Comparison of ENCODE assay signal across 18 cellular contexts in genomic region chr1:101006553-101006952, GRCh38. TPM values are rescaled to one million over a fixed set of nuclear protein-coding genes. Genes with fewer than 3 reads are reported as not detected.
DNase-seq lines count a peak whose midpoint lies in the region; ATAC-seq and FAIRE-seq lines count a peak whose summit lies in the region.
"Had no signal": no experiment of that assay in that cellular context is flagged by ENCODE, and none has a peak within 500 bp of the region (broad histone marks: within the 10 kb centered on the region; RNA-seq: fewer than 3 reads in every experiment).

No MANE protein-coding gene starts in this region.

- FAIRE-seq in GM19239 (lab: Jason Lieb, UNC): peak; percentile 45

- no peak overlapping the region for H3K4me3 Mint-ChIP-seq in activated naive CD8-positive, alpha-beta T cell treated with anti-CD3 and anti-CD28 coated beads for 36 hours
- H3K4me3 Mint-ChIP-seq: brain; nephron; T-helper 1 cell treated with Interleukin-12 subunit alpha and Interleukin-12 subunit beta and Interleukin-4 antibody, amounts not matched to agents 30 μg/mL and 1 μg/mL, for 36 hours had no signal

- H3K36me3 Mint-ChIP-seq in activated naive CD8-positive, alpha-beta T cell treated with anti-CD3 and anti-CD28 coated beads for 36 hours: peaks cover 60% of the 10 kb centered on the region

- peaks cover 9% of the 10 kb centered on the region for H3K9me3 Mint-ChIP-seq in activated naive CD8-positive, alpha-beta T cell treated with anti-CD3 and anti-CD28 coated beads for 36 hours
- H3K9me3 Mint-ChIP-seq: brain, nephron had no signal

- peak overlapping the region; percentile 76 for H3K27ac Mint-ChIP-seq in activated naive CD8-positive, alpha-beta T cell treated with anti-CD3 and anti-CD28 coated beads for 36 hours
- H3K27ac Mint-ChIP-seq: brain; nephron; T-helper 1 cell treated with Interleukin-12 subunit alpha and Interleukin-12 subunit beta and Interleukin-4 antibody, amounts not matched to agents 30 μg/mL and 1 μg/mL, for 36 hours had no signal

- H3K27me3 Mint-ChIP-seq in activated naive CD8-positive, alpha-beta T cell treated with anti-CD3 and anti-CD28 coated beads for 36 hours: no peaks in the 10 kb centered on the region
- H3K27me3 Mint-ChIP-seq: brain had no signal

- no peak for ATAC-seq in HG02623 (IDR thresholded peaks at IDR 0.05; ENCODE audit: unreplicated experiment)
- ATAC-seq: foreskin keratinocyte, PC-3 had no signal

- DNase-seq in NOMO-1 treated with DMSO at 0.1 percent for 48 hours (lab: John Stamatoyannopoulos, UW; ENCODE audit: unreplicated experiment) (peak; percentile 38), NOMO-1 treated with dmso at 0.1 percent for 144 hours (lab: John Stamatoyannopoulos, UW; ENCODE audit: unreplicated experiment) (no peak), GM19239 (ENCODE audit: insufficient read length, low spot score) (no peak), lung microvascular endothelial cell (ENCODE audit: low read depth in 2 of 2) (peak; percentile 60 to 75), foreskin melanocyte (no peak)
- no peak for DNase-seq in activated naive CD8-positive, alpha-beta T cell treated with anti-CD3 and anti-CD28 coated beads for 36 hours
- DNase-seq in stimulated activated naive CD4-positive, alpha-beta T cell (lab: John Stamatoyannopoulos, UW): no peak
- DNase-seq: activated gamma-delta T cell treated with Interleukin-2 at 50 U/mL for 16 hours, foreskin keratinocyte, GDM1, NCI-H1436 treated with DMSO at 0.1 percent for 48 hours, NCI-H774, PC-3, posterior cingulate gyrus had no signal

- peaks cover 52% of the 10 kb centered on the region for H3K4me1 Mint-ChIP-seq in activated naive CD8-positive, alpha-beta T cell treated with anti-CD3 and anti-CD28 coated beads for 36 hours
- H3K4me1 Mint-ChIP-seq: nephron had no signal

RNA-seq across cellular contexts. Expression of gene DPH5, which starts 19.0 kb away (rescaled TPM):
- 10 to 100 TPM; 65.0 to 70.8 TPM for total RNA-seq in activated naive CD8-positive, alpha-beta T cell treated with anti-CD3 and anti-CD28 coated beads for 36 hours
- total RNA-seq in lung microvascular endothelial cell: 13.9 and 16.3 TPM in 2 replicates

Comparison
In these comparisons a context has a peak if more than half of its experiments do, and no peak if none do; other contexts are left out.
1. DNase-seq: peak in NOMO-1 treated with DMSO at 0.1 percent for 48 hours (single experiment) and lung microvascular endothelial cell (2 of 2); none in NOMO-1 treated with dmso at 0.1 percent for 144 hours (single experiment), GM19239 (single experiment), activated naive CD8-positive, alpha-beta T cell treated with anti-CD3 and anti-CD28 coated beads for 36 hours (single experiment), foreskin melanocyte (single experiment) and stimulated activated naive CD4-positive, alpha-beta T cell (0 of 6).